In the genomic region with DNA sequence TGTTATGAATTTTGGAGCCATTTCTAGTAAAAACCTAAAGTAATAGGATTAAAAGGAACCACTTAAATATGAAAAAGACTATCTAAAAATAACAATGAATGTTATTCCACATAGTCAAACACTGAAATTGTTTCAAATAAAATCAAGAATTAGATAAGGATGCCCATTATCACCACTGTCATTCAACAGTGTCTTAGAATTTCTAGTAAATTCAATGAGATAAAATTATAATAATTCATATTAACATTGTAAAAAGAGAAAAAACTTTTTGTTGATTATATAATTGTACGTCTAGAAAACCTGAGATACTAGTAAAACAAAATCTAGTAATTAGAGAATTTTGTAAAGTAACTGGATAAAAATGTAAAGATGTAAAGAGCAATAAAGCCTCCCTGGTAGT, we compare ENCODE assay signal across 22 cellular contexts.
"Had no signal": no experiment of that assay in that cellular context is flagged by ENCODE, and none has a peak within 500 bp of the region (broad histone marks: within the 10 kb centered on the region; RNA-seq: fewer than 3 reads in every experiment).

No MANE protein-coding gene starts in this region.

- DNase-seq: naive thymus-derived CD8-positive, alpha-beta T cell; nephron progenitor cell; nucleus accumbens; posterior cingulate gyrus; psoas muscle; right cardiac atrium; right lobe of liver; sigmoid colon; small intestine; stimulated activated CD4-positive, alpha-beta T cell treated with anti-CD3 and anti-CD28 coated beads, Interleukin-15, amount 100 ng/mL, for 24 hours; stimulated activated CD4-positive, alpha-beta T cell treated with anti-CD3 and anti-CD28 coated beads, Interleukin-2, amount 100 ng/mL, for 24 hours; stimulated activated CD4-positive, alpha-beta T cell treated with anti-CD3 and anti-CD28 coated beads, Interleukin-2, amount 100 ng/mL, for 48 hours; stimulated activated CD4-positive, alpha-beta T cell treated with anti-CD3 and anti-CD28 coated beads, Interleukin-4, amount 100 ng/mL, for 24 hours; stimulated activated naive B cell treated with anti-CD40 and anti-IgM and Interleukin-4, amounts not matched to agents 10 μg/mL and 1 μg/mL and 100 μg/mL, for 72 hours; stimulated activated naive CD4-positive, alpha-beta T cell treated with Interleukin-2 at 50 U/mL for 16 hours; stomach; testis; trophoblast cell; upper lobe of left lung had no signal

- ATAC-seq: naive thymus-derived CD8-positive, alpha-beta T cell; natural killer cell treated with Interleukin-12 subunit alpha and Interleukin-12 subunit beta and Interleukin-15 and Interleukin-18, amount 100 ng/mL, for 72 hours; psoas muscle; right cardiac atrium; right lobe of liver; stimulated activated effector memory CD8-positive, alpha-beta T cell treated with anti-CD3 and anti-CD28 coated beads, Interleukin-12 subunit alpha, Interleukin-12 subunit beta, amount 100 ng/mL, for 72 hours; stimulated activated naive B cell treated with anti-CD40 and anti-IgM and Interleukin-4, amounts not matched to agents 10 μg/mL and 1 μg/mL and 100 μg/mL, for 72 hours had no signal

- FAIRE-seq: urothelium cell line had no signal
